In the genomic region with DNA sequence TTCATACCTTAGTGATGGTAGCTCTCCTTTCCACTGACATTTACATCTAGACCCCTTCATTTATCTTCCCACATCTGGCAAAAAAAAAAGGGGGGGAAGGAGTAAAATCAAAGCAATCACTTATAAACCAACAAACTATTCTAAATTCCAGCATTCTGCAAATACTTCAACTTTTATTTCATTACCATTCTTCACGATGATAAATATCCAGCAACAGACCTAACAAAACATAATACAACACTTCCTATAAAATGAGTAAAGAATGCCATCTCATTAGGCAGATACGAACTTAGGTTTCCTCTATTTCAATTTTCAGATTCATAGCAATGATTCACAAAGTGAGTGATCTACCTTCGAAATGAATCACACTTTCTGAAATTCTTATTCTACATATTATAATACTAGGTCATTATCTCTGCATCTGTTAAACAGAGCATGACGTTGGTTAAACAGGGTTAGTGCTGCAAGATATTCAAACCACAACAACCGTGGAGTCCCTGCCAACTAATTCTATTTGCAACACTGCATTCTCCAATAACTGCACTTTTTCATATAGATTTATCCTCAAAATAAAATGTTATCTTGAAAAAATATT, we compare ENCODE assay signal across 8 cellular contexts. TPM values are rescaled to one million over a fixed set of nuclear protein-coding genes. Genes with fewer than 3 reads are reported as not detected.
DNase-seq lines count a peak whose midpoint lies in the region; ATAC-seq and TF ChIP-seq lines count a peak whose summit lies in the region.

Gene LRRFIP2 (minus strand): TSS at position 51 of the 595 bp plus-strand sequence. CDS start 25,599 bp downstream, outside the sequence.

- peak; percentile 55 to 63 for ATAC-seq in CD4-positive, CD25-positive, alpha-beta regulatory T cell (ENCODE audit: low read depth in 2 of 2)
- ATAC-seq in GM21786 (IDR thresholded peaks at IDR 0.05; ENCODE audit: unreplicated experiment) = peak; percentile 31
- ATAC-seq in HG03135 (IDR thresholded peaks at IDR 0.05; ENCODE audit: unreplicated experiment) = no peak

- peaks cover 31 to 70% (median 56%) of the 10 kb centered on the region in 4 donors for H3K4me1 Mint-ChIP-seq in CD4-positive, CD25-positive, alpha-beta regulatory T cell

- TF ChIP-seq CTCF in choroid plexus epithelial cell (conservative IDR thresholded peaks at IDR 0.05; ENCODE audit: low read depth, low read length) (no peak), liver (IDR thresholded peaks at IDR 0.05; ENCODE audit: low read depth, low read length, missing input control) (no peak)

- H3K9me3 ChIP-seq in CD4-positive, CD25-positive, alpha-beta regulatory T cell (ENCODE audit: control insufficient read depth in 2 of 2, low read length in 2 of 2) = no peaks in the 10 kb centered on the region
- no peaks in the 10 kb centered on the region for H3K9me3 ChIP-seq in NT2/D1 (ENCODE audit: insufficient read depth, low read length)
- no peaks in the 10 kb centered on the region for H3K9me3 ChIP-seq in liver (ENCODE audit: control insufficient read depth in 4 of 4, low read length in 3 of 4)

- peak within 1 kb of the TSS; percentile 81 for H3K27ac ChIP-seq in CD4-positive, CD25-positive, alpha-beta regulatory T cell (ENCODE audit: insufficient read depth, low read length, poor library complexity, severe bottlenecking)
- peak within 1 kb of the TSS; percentile 96 to 97 for H3K27ac ChIP-seq in liver (ENCODE audit: low read depth in 1 of 2, low read length in 2 of 2)
- H3K27ac ChIP-seq in temporal lobe (ENCODE audit: low read depth, low read length) = peak within 1 kb of the TSS; percentile 88

- WGBS in liver = 3% methylated on average over 5 of the region's 5 CpGs

- H3K4me3 Mint-ChIP-seq in CD4-positive, CD25-positive, alpha-beta regulatory T cell = peak within 1 kb of the TSS; percentile 92 to 98 (median 94)

- H3K27me3 ChIP-seq in CD4-positive, CD25-positive, alpha-beta regulatory T cell (ENCODE audit: control insufficient read depth, insufficient read depth, low read length) = no peaks in the 10 kb centered on the region
- H3K27me3 ChIP-seq in NT2/D1 (ENCODE audit: insufficient read depth, insufficient read length) (no peaks in the 10 kb centered on the region), liver (ENCODE audit: control insufficient read depth in 4 of 4, insufficient read depth in 4 of 4, low read length in 3 of 4) (no peaks in the 10 kb centered on the region)

- H3K9ac ChIP-seq in NT2/D1 (ENCODE audit: insufficient read length, low read depth) (peak within 1 kb of the TSS; percentile 92), liver (ENCODE audit: low read depth in 1 of 2, low read length in 2 of 2) (peak within 1 kb of the TSS; percentile 96 to 97)

- peaks cover 10% of the 10 kb centered on the region for H3K36me3 Mint-ChIP-seq in CD4-positive, CD25-positive, alpha-beta regulatory T cell

- peak within 1 kb of the TSS; percentile 92 for H3K4me3 ChIP-seq in CD4-positive, CD25-positive, alpha-beta regulatory T cell (ENCODE audit: low read depth, low read length)
- peak within 1 kb of the TSS; percentile 89 for H3K4me3 ChIP-seq in NT2/D1 (ENCODE audit: insufficient read length, low read depth)
- peak within 1 kb of the TSS; percentile 93 for H3K4me3 ChIP-seq in choroid plexus epithelial cell (ENCODE audit: low read depth, low read length)
- peak within 1 kb of the TSS; percentile 85 to 97 (median 95) for H3K4me3 ChIP-seq in liver (ENCODE audit: low read depth in 1 of 3, low read length in 3 of 3)

- peaks cover 29% of the 10 kb centered on the region for H3K4me1 ChIP-seq in CD4-positive, CD25-positive, alpha-beta regulatory T cell (ENCODE audit: control insufficient read depth, insufficient read depth, low read length, poor library complexity, severe bottlenecking)
- no peaks in the 10 kb centered on the region for H3K4me1 ChIP-seq in NT2/D1 (ENCODE audit: insufficient read depth, insufficient read length)
- H3K4me1 ChIP-seq in liver (ENCODE audit: control insufficient read depth in 4 of 4, insufficient read depth in 4 of 4, low read length in 3 of 4) = peaks cover 3 to 24% (median 19%) of the 10 kb centered on the region in 4 donors

- no peak for TF ChIP-seq RAD21 in liver (IDR thresholded peaks at IDR 0.05)

- H3K9me3 Mint-ChIP-seq in CD4-positive, CD25-positive, alpha-beta regulatory T cell = no peaks in the 10 kb centered on the region

- peaks cover 20% of the 10 kb centered on the region for H3K36me3 ChIP-seq in CD4-positive, CD25-positive, alpha-beta regulatory T cell (ENCODE audit: control insufficient read depth, insufficient read depth, low read length)
- H3K36me3 ChIP-seq in NT2/D1 (ENCODE audit: insufficient read depth, insufficient read length, low read length) = peaks cover 26% of the 10 kb centered on the region
- H3K36me3 ChIP-seq in liver (ENCODE audit: control insufficient read depth in 4 of 4, insufficient read depth in 3 of 4, low read depth in 1 of 4, low read length in 3 of 4) = peaks cover 0 to 10% (median 2%) of the 10 kb centered on the region in 4 donors

- H3K27ac Mint-ChIP-seq in CD4-positive, CD25-positive, alpha-beta regulatory T cell = peak within 1 kb of the TSS; percentile 75 to 91 (median 79)

- peak; percentile 11 to 63 (median 53) for DNase-seq in CD4-positive, CD25-positive, alpha-beta regulatory T cell
- DNase-seq in NT2/D1 (ENCODE audit: low read depth, low spot score) (no peak), choroid plexus epithelial cell (ENCODE audit: low read depth) (peak; percentile 74), NCI-H82 treated with DMSO at 0.1 percent for 48 hours (lab: John Stamatoyannopoulos, UW; ENCODE audit: unreplicated experiment) (no peak)

- no peaks in the 10 kb centered on the region for H3K27me3 Mint-ChIP-seq in CD4-positive, CD25-positive, alpha-beta regulatory T cell

TF ChIP-seq in liver, 16 proteins besides CTCF, POLR2A, EP300 and RAD21:
- no peak for TF ChIP-seq SP1 (IDR thresholded peaks at IDR 0.05)
- TF ChIP-seq RXRA (IDR thresholded peaks at IDR 0.05) = no peak
- TF ChIP-seq, protein P1, sequence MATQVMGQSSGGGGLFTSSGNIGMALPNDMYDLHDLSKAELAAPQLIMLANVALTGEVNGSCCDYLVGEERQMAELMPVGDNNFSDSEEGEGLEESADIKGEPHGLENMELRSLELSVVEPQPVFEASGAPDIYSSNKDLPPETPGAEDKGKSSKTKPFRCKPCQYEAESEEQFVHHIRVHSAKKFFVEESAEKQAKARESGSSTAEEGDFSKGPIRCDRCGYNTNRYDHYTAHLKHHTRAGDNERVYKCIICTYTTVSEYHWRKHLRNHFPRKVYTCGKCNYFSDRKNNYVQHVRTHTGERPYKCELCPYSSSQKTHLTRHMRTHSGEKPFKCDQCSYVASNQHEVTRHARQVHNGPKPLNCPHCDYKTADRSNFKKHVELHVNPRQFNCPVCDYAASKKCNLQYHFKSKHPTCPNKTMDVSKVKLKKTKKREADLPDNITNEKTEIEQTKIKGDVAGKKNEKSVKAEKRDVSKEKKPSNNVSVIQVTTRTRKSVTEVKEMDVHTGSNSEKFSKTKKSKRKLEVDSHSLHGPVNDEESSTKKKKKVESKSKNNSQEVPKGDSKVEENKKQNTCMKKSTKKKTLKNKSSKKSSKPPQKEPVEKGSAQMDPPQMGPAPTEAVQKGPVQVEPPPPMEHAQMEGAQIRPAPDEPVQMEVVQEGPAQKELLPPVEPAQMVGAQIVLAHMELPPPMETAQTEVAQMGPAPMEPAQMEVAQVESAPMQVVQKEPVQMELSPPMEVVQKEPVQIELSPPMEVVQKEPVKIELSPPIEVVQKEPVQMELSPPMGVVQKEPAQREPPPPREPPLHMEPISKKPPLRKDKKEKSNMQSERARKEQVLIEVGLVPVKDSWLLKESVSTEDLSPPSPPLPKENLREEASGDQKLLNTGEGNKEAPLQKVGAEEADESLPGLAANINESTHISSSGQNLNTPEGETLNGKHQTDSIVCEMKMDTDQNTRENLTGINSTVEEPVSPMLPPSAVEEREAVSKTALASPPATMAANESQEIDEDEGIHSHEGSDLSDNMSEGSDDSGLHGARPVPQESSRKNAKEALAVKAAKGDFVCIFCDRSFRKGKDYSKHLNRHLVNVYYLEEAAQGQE (IDR thresholded peaks at IDR 0.05) = no peak
- TF ChIP-seq HNF4G (IDR thresholded peaks at IDR 0.05) = no peak
- no peak for TF ChIP-seq FOXA1 (IDR thresholded peaks at IDR 0.05)
- TF ChIP-seq HNF4A (conservative IDR thresholded peaks at IDR 0.05) = no peak
- TF ChIP-seq, protein P2, sequence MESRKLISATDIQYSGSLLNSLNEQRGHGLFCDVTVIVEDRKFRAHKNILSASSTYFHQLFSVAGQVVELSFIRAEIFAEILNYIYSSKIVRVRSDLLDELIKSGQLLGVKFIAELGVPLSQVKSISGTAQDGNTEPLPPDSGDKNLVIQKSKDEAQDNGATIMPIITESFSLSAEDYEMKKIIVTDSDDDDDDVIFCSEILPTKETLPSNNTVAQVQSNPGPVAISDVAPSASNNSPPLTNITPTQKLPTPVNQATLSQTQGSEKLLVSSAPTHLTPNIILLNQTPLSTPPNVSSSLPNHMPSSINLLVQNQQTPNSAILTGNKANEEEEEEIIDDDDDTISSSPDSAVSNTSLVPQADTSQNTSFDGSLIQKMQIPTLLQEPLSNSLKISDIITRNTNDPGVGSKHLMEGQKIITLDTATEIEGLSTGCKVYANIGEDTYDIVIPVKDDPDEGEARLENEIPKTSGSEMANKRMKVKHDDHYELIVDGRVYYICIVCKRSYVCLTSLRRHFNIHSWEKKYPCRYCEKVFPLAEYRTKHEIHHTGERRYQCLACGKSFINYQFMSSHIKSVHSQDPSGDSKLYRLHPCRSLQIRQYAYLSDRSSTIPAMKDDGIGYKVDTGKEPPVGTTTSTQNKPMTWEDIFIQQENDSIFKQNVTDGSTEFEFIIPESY (IDR thresholded peaks at IDR 0.05) = no peak
- no peak for TF ChIP-seq TAF1 (conservative IDR thresholded peaks at IDR 0.05)
- TF ChIP-seq FOXA2 (IDR thresholded peaks at IDR 0.05) = no peak
- no peak for TF ChIP-seq YY1 (IDR thresholded peaks at IDR 0.05)

RNA-seq across cellular contexts. Expression of gene LRRFIP2, which starts in this region (rescaled TPM):
- total RNA-seq in CD4-positive, CD25-positive, alpha-beta regulatory T cell = 78.5 TPM
- polyA plus RNA-seq in CD4-positive, CD25-positive, alpha-beta regulatory T cell = 10 to 100 TPM; 14.5 to 24.0 (median 19.4) TPM
- total RNA-seq in liver = 10 to 100 TPM; 44.7 to 56.9 TPM
- polyA plus RNA-seq in liver = 10 to 100 TPM; 22.6 to 34.8 TPM
- total RNA-seq in temporal lobe = 46.5 TPM

Comparison
In these comparisons a context has a peak if more than half of its experiments do, and no peak if none do; other contexts are left out.
1. DNase-seq: peak in CD4-positive, CD25-positive, alpha-beta regulatory T cell (3 of 3) and choroid plexus epithelial cell (single experiment); none in NT2/D1 (single experiment) and NCI-H82 treated with DMSO at 0.1 percent for 48 hours (single experiment).
2. Peak in every context shown above with its lines, with median percentiles within 50 percentile points of each other: H3K27ac ChIP-seq and H3K4me3 ChIP-seq.